29 cellular contexts compared by ENCODE assay signal in the genomic region with DNA sequence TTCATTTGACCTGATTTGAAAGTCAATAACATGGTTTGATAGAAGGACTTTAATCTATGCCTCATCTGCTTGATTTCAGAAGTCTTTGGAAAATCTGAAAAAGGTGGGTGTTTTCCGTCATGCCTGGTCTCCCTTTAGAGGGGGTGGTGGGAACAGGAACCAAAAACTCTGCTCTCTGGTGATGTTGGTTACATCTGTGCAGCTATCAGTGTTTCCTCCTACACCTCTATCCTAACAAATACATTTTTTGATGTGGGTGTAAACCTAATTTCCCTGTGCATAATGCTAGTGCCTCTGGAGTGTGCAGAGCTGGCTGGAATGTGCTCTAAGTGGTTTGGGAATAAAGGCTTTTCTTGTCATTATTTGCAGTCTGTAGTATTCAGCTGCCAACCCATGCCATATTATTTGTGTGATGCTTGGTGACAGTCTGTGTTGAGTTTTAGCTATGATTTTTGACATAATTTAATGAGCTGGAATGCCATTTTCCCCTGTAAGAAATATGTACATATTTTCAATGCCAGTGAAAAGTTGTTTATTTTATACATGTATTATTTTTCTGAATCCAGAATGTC.
"Had no signal": no experiment of that assay in that cellular context is flagged by ENCODE, and none has a peak within 500 bp of the region (broad histone marks: within the 10 kb centered on the region; RNA-seq: fewer than 3 reads in every experiment).

No MANE protein-coding gene starts in this region.

- DNase-seq: activated B cell treated with CpG ODN at 0.5 μM for 24 hours; activated CD4-positive, alpha-beta T cell treated with anti-CD3 and anti-CD28 coated beads for 1 hour; activated CD4-positive, alpha-beta T cell treated with anti-CD3 and anti-CD28 coated beads, Interleukin-2, amount 10 ng/mL, durations not matched to agents 24 days and 14 days; activated CD4-positive, alpha-beta T cell treated with anti-CD3 and anti-CD28 coated beads, Interleukin-2, amount 50 U/mL, for 48 hours; activated CD8-positive, alpha-beta memory T cell treated with anti-CD3 and anti-CD28 coated beads, Interleukin-2, amount 10 ng/mL, durations not matched to agents 7 days and 5 days; activated effector memory CD4-positive, alpha-beta T cell treated with Interleukin-2 at 50 U/mL for 16 hours; activated naive CD4-positive, alpha-beta T cell treated with Interleukin-2 at 50 U/mL for 16 hours; activated naive CD8-positive, alpha-beta T cell treated with anti-CD3 and anti-CD28 coated beads, Interleukin-2, amount 50 U/mL, for 24 hours; activated T-cell treated with anti-CD3 and anti-CD28 coated beads, Interleukin-2, amount 50 U/mL, for 24 hours; amniotic stem cell; body of pancreas; cortex of kidney; KBM-7; NCI-H1048; NCI-H1417 treated with DMSO at 0.1 percent for 48 hours; NCI-H187; NCI-H2081; NCI-H2227 treated with DMSO at 0.1 percent for 48 hours; NCI-H510A; NCI-H526 treated with DMSO at 0.1 percent for 48 hours; NK-92 treated with Interleukin-12 subunit alpha and Interleukin-12 subunit beta, amount 100 ng/mL, for 24 hours; OCI-M1; RPMI8226; T-cell; T-helper 2 cell; T1000 had no signal

- ATAC-seq: activated CD8-positive, alpha-beta memory T cell treated with anti-CD3 and anti-CD28 coated beads, Interleukin-2, amount 10 ng/mL, durations not matched to agents 7 days and 5 days; activated naive CD4-positive, alpha-beta T cell treated with anti-CD3 and anti-CD28 coated beads, Interleukin-2, amount 50 U/mL, for 72 hours; activated naive CD8-positive, alpha-beta T cell treated with anti-CD3 and anti-CD28 coated beads, Interleukin-2, amount 50 U/mL, for 24 hours; body of pancreas; Panc1; Right ventricle myocardium inferior; T-cell had no signal
